ENCODE assay signal across 19 cellular contexts in genomic region chr19:20269461-20269860, GRCh38.
DNase-seq lines count a peak whose midpoint lies in the region; ATAC-seq and TF ChIP-seq lines count a peak whose summit lies in the region.
"Had no signal": no experiment of that assay in that cellular context is flagged by ENCODE, and none has a peak within 500 bp of the region (broad histone marks: within the 10 kb centered on the region; RNA-seq: fewer than 3 reads in every experiment).

No MANE protein-coding gene starts in this region.

- H3K4me1 ChIP-seq in DOHH2 (ENCODE audit: control insufficient read depth, low read length): peaks cover 43% of the 10 kb centered on the region
- peaks cover 76% of the 10 kb centered on the region for H3K4me1 ChIP-seq in OCI-LY7 (ENCODE audit: insufficient read depth, low read length, poor library complexity, severe bottlenecking)
- peaks cover 22 to 36% of the 10 kb centered on the region in 2 donors for H3K4me1 ChIP-seq in thyroid gland
- H3K4me1 ChIP-seq in upper lobe of left lung: no peaks in the 10 kb centered on the region
- H3K4me1 ChIP-seq: BE2C, Caco-2 had no signal

- H3K79me2 ChIP-seq in DOHH2 (ENCODE audit: control insufficient read depth, low read length): no peaks in the 10 kb centered on the region
- H3K79me2 ChIP-seq in OCI-LY7 (ENCODE audit: insufficient read depth, low read depth, low read length): peaks cover 4% of the 10 kb centered on the region; the same call in 1 of the 2 replicates

- intact Hi-C loops in OCI-LY7 (cut with micrococcal nuclease; ENCODE audit: unreplicated experiment): no loop called here
- intact Hi-C loops in thyroid gland (cut with DNase I): no loop called here

- CTCF ChIA-PET in OCI-LY7 (lab: Charles Lee; ENCODE audit: unreplicated experiment): no interaction called here

- TF ChIP-seq CTCF in DOHH2 (IDR thresholded peaks at IDR 0.05; ENCODE audit: low read depth, low read length, poor library complexity, severe bottlenecking): no peak
- TF ChIP-seq CTCF in OCI-LY7 (conservative IDR thresholded peaks at IDR 0.05; ENCODE audit: low read length): no peak
- no peak for TF ChIP-seq CTCF in thyroid gland (IDR thresholded peaks at IDR 0.05)
- TF ChIP-seq CTCF in upper lobe of left lung (IDR thresholded peaks at IDR 0.05): no peak

- TF ChIP-seq POLR2A in thyroid gland (IDR thresholded peaks at IDR 0.05) (peak in 1 of 2 donors; percentile 28), upper lobe of left lung (IDR thresholded peaks at IDR 0.05) (no peak)

- 44 to 60% methylated on average over 7 of the region's 7 CpGs for WGBS in thyroid gland, 2 donors
- 77 to 80% methylated on average over 7 of the region's 7 CpGs for WGBS in upper lobe of left lung, 2 donors

- H3K4me3 ChIP-seq in DOHH2 (ENCODE audit: low read length): no peak overlapping the region
- peak overlapping the region; percentile 42 for H3K4me3 ChIP-seq in OCI-LY7 (ENCODE audit: low read depth, low read length, poor library complexity, severe bottlenecking)
- H3K4me3 ChIP-seq in thyroid gland (replicated peaks in 1 of 3): peak overlapping the region in 2 of 3 donors; percentile 24 to 38
- H3K4me3 ChIP-seq in upper lobe of left lung: peak overlapping the region in 1 of 4 donors; percentile 8
- H3K4me3 ChIP-seq: GM12878 had no signal

- ATAC-seq in upper lobe of left lung (ENCODE audit: low FRiP score in 2 of 2): no peak
- no peak for ATAC-seq in HG03280 (IDR thresholded peaks at IDR 0.05; ENCODE audit: unreplicated experiment)
- ATAC-seq: CD8-positive, alpha-beta T cell; GM12878 had no signal

- TF ChIP-seq EP300 in upper lobe of left lung (IDR thresholded peaks at IDR 0.05): no peak

- peaks cover 14% of the 10 kb centered on the region for H3F3A ChIP-seq in DOHH2 (ENCODE audit: control insufficient read depth, insufficient read depth)

- DNase-seq in OCI-LY7 (ENCODE audit: low spot score) (no peak), thyroid gland (peak; percentile 52 to 57), upper lobe of left lung (no peak), NOMO-1 treated with dmso at 0.1 percent for 144 hours (lab: John Stamatoyannopoulos, UW; ENCODE audit: unreplicated experiment) (no peak)
- DNase-seq: 8988T; ACHN; BE2C; Caco-2; Calu3; CD4-positive, alpha-beta T cell; CD8-positive, alpha-beta T cell; DMS79 treated with DMSO at 0.1 percent for 48 hours; EL; GDM1 had no signal

- no peaks in the 10 kb centered on the region for H4K20me1 ChIP-seq in DOHH2 (ENCODE audit: control insufficient read depth, insufficient read depth, low read depth, low read length)
- H4K20me1 ChIP-seq in OCI-LY7 (ENCODE audit: insufficient read depth, low read length): no peaks in the 10 kb centered on the region
- H4K20me1 ChIP-seq: BLaER1 treated with 17β-estradiol and CSF1 and Interleukin-3, amounts not matched to agents 10 nM and 100 nM had no signal

- BruUV-seq in OCI-LY7 (replicated peaks; lab: Mats Ljungman, UMichigan): no TSS peak

- H3K36me3 ChIP-seq in DOHH2 (ENCODE audit: control insufficient read depth, low read length) (no peaks in the 10 kb centered on the region), OCI-LY7 (ENCODE audit: insufficient read depth, low read length) (no peaks in the 10 kb centered on the region), thyroid gland (no peaks in the 10 kb centered on the region), upper lobe of left lung (no peaks in the 10 kb centered on the region)
- H3K36me3 ChIP-seq: BE2C; BLaER1 treated with 17β-estradiol and CSF1 and Interleukin-3, amounts not matched to agents 10 nM and 100 nM had no signal

- H3K4me2 ChIP-seq in DOHH2 (ENCODE audit: low read length): peak overlapping the region; percentile 80
- H3K4me2 ChIP-seq in OCI-LY7 (ENCODE audit: low read length): peak overlapping the region; percentile 69

- no peaks in the 10 kb centered on the region for H3K27me3 ChIP-seq in DOHH2 (ENCODE audit: control insufficient read depth, low read length)
- no peaks in the 10 kb centered on the region for H3K27me3 ChIP-seq in thyroid gland
- no peaks in the 10 kb centered on the region for H3K27me3 ChIP-seq in upper lobe of left lung
- H3K27me3 ChIP-seq: BE2C; BLaER1 treated with 17β-estradiol and CSF1 and Interleukin-3, amounts not matched to agents 10 nM and 100 nM had no signal

- POLR2A ChIA-PET in OCI-LY7 (lab: Charles Lee): interaction anchor here (0.7 kb wide), 1 partner anchor 254 kb away, joined by 3 read pairs; no protein-coding TSS in a partner anchor

- H2AFZ ChIP-seq in OCI-LY7 (ENCODE audit: low read length): peak overlapping the region; percentile 79; the same call in 1 of the 2 replicates

- no peaks in the 10 kb centered on the region for H3K9me3 ChIP-seq in DOHH2 (ENCODE audit: control insufficient read depth, insufficient read depth, low read length)
- no peaks in the 10 kb centered on the region for H3K9me3 ChIP-seq in OCI-LY7 (ENCODE audit: low read length)
- no peaks in the 10 kb centered on the region for H3K9me3 ChIP-seq in thyroid gland
- no peaks in the 10 kb centered on the region for H3K9me3 ChIP-seq in upper lobe of left lung
- H3K9me3 ChIP-seq: BE2C, Caco-2 had no signal

- H3K27ac ChIP-seq in DOHH2 (ENCODE audit: low read depth, low read length) (no peak overlapping the region), OCI-LY7 (ENCODE audit: low read depth, low read length, poor library complexity, severe bottlenecking) (peak overlapping the region; percentile 92), thyroid gland (peak overlapping the region; percentile 87 to 96 (median 90)), upper lobe of left lung (no peak overlapping the region)
- H3K27ac ChIP-seq: BLaER1 treated with 17β-estradiol and CSF1 and Interleukin-3, amounts not matched to agents 10 nM and 100 nM; C4-2B had no signal

- no peaks in the 10 kb centered on the region for H3K9me2 ChIP-seq in DOHH2 (replicated peaks; ENCODE audit: control insufficient read depth, low read length)
- H3K9me2 ChIP-seq in OCI-LY7 (ENCODE audit: insufficient read depth, low read length): no peaks in the 10 kb centered on the region

Comparison
In these comparisons a context has a peak if more than half of its experiments do, and no peak if none do; other contexts are left out.
1. H3K27ac ChIP-seq: peak in OCI-LY7 (single experiment) and thyroid gland (3 of 3); none in DOHH2 (single experiment) and upper lobe of left lung (0 of 4).
2. DNase-seq: peak in thyroid gland (2 of 2); none in OCI-LY7 (single experiment), upper lobe of left lung (0 of 2) and NOMO-1 treated with dmso at 0.1 percent for 144 hours (single experiment).